In the genomic region with DNA sequence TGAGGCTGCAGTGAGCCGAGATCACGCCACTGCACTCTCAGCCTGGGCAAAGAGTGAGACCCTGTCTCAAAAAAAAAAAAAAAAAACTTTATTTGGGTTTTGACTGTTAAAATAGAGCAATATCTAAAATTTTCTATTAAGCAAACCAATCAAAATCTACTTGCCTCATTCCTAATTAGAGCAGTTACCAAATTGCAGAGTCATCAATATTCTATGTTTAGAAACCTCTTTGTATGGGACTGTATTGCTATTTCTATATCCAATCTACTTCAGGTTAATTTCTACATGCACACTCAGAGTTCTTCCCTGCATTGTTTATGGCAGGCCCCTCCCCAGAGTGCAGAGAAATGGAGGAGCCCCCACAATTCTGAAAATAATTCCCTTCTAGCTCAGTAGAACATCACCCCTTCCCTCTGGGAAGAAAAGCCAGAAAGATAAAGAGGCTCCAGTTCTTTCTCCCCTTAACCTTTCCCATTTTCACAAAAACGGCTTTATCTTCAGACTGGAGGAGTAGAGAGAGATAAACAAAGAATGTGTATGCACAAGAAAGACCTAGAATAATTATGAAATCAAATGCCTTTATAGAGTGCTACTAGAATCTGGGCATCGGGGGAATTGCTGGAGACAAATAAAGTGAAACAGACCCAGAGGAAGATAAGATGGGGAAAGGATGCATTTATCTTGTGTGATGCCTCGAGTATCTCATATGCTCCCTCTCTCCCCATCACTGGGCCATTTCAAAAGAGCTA, we compare ENCODE assay signal across 2 cellular contexts.
TF ChIP-seq lines count a peak whose summit lies in the region.

No MANE protein-coding gene starts in this region.

TF ChIP-seq in IMR-90, 13 proteins besides CTCF, POLR2A, EP300 and RAD21:
- no peak for TF ChIP-seq FOS (IDR thresholded peaks at IDR 0.05; ENCODE audit: low read depth, low read length)
- TF ChIP-seq BHLHE40 (IDR thresholded peaks at IDR 0.05; ENCODE audit: low read depth, low read length), result no peak
- no peak for TF ChIP-seq USF2 (IDR thresholded peaks at IDR 0.05; ENCODE audit: low read depth, low read length)
- TF ChIP-seq MAFK (IDR thresholded peaks at IDR 0.05; ENCODE audit: low read depth, low read length), result peak; percentile 97
- no peak for TF ChIP-seq NFE2L2 (IDR thresholded peaks at IDR 0.05; ENCODE audit: low read depth, low read length)
- no peak for TF ChIP-seq SMC3 (IDR thresholded peaks at IDR 0.05; ENCODE audit: low read depth, low read length)

TF ChIP-seq in H1, 55 proteins besides CTCF, POLR2A, EP300 and RAD21:
- peak; percentile 83; the same call in 1 of the 2 replicates for TF ChIP-seq MAFK (IDR thresholded peaks at IDR 0.05; ENCODE audit: low read depth, low read length)
- TF ChIP-seq TAF7 (optimal IDR thresholded peaks at IDR 0.05; ENCODE audit: borderline replicate concordance, low read depth, low read length), result no peak
- TF ChIP-seq ZNF274 (IDR thresholded peaks at IDR 0.05; ENCODE audit: borderline replicate concordance, extremely low read depth, low read length), result no peak
- no peak for TF ChIP-seq EGR1 (IDR thresholded peaks at IDR 0.05; ENCODE audit: borderline replicate concordance, low read depth, low read length)
